1 cellular context compared by ENCODE assay signal in genomic region chr19:42529248-42529764, GRCh38.
TF ChIP-seq lines count a peak whose summit lies in the region.

No MANE protein-coding gene starts in this region.

TF ChIP-seq in HepG2, 621 proteins besides CTCF, POLR2A, EP300 and RAD21 (continued from another document and continues in another):
- peak; percentile 76; the same call in 1 of the 2 replicates for TF ChIP-seq ZNF142 (CRISPR knock-in tag; IDR thresholded peaks at IDR 0.05)
- TF ChIP-seq IKZF4 (CRISPR knock-in tag; IDR thresholded peaks at IDR 0.05; ENCODE audit: borderline replicate concordance, low read depth, not compliant biosample characterization): peak; percentile 56
- TF ChIP-seq ZNF570 (CRISPR knock-in tag; IDR thresholded peaks at IDR 0.05; ENCODE audit: borderline replicate concordance): no peak
- no peak for TF ChIP-seq LCORL (IDR thresholded peaks at IDR 0.05)
- peak; percentile 60; the same call in 1 of the 2 replicates for TF ChIP-seq LCORL (CRISPR knock-in tag; IDR thresholded peaks at IDR 0.05)
- peak; percentile 73 for TF ChIP-seq ETV5 (CRISPR knock-in tag; IDR thresholded peaks at IDR 0.05; ENCODE audit: borderline replicate concordance)
- TF ChIP-seq NFKB2 (CRISPR knock-in tag; IDR thresholded peaks at IDR 0.05; ENCODE audit: borderline replicate concordance): peak; percentile 59; the same call in 1 of the 2 replicates
- no peak for TF ChIP-seq ZNF441 (CRISPR knock-in tag; IDR thresholded peaks at IDR 0.05; ENCODE audit: borderline replicate concordance)
- TF ChIP-seq NFIB (CRISPR knock-in tag; IDR thresholded peaks at IDR 0.05; ENCODE audit: borderline replicate concordance): no peak
- TF ChIP-seq ZNF839 (CRISPR knock-in tag; IDR thresholded peaks at IDR 0.05; ENCODE audit: borderline replicate concordance): no peak
- no peak for TF ChIP-seq SOX6 (IDR thresholded peaks at IDR 0.05)
- TF ChIP-seq SOX6 (CRISPR knock-in tag; IDR thresholded peaks at IDR 0.05): peak; percentile 59
- no peak for TF ChIP-seq ZNF407 (CRISPR knock-in tag; IDR thresholded peaks at IDR 0.05; ENCODE audit: not compliant biosample characterization)
- no peak for TF ChIP-seq AHR (CRISPR knock-in tag; IDR thresholded peaks at IDR 0.05)
- TF ChIP-seq CHCHD3 (CRISPR knock-in tag; IDR thresholded peaks at IDR 0.05): no peak
- no peak for TF ChIP-seq REXO4 (CRISPR knock-in tag; IDR thresholded peaks at IDR 0.05; ENCODE audit: borderline replicate concordance)
- peak; percentile 24; the same call in 1 of the 2 replicates for TF ChIP-seq TFDP2 (CRISPR knock-in tag; IDR thresholded peaks at IDR 0.05)
- no peak for TF ChIP-seq ZSCAN12 (CRISPR knock-in tag; IDR thresholded peaks at IDR 0.05)
- peak; percentile 36; the same call in 1 of the 2 replicates for TF ChIP-seq SP5 (CRISPR knock-in tag; IDR thresholded peaks at IDR 0.05; ENCODE audit: borderline replicate concordance, low read depth)
- TF ChIP-seq HOXA7 (CRISPR knock-in tag; IDR thresholded peaks at IDR 0.05): no peak
- TF ChIP-seq MED1 (CRISPR knock-in tag; IDR thresholded peaks at IDR 0.05): peak; percentile 57
- peak; percentile 48; the same call in 1 of the 2 replicates for TF ChIP-seq ZBTB33 (CRISPR knock-in tag; IDR thresholded peaks at IDR 0.05)
- no peak for TF ChIP-seq SP2 (CRISPR knock-in tag; IDR thresholded peaks at IDR 0.05)
- TF ChIP-seq MEIS2 (CRISPR knock-in tag; IDR thresholded peaks at IDR 0.05): peak; percentile 56; the same call in 1 of the 2 replicates
- TF ChIP-seq TFE3 (CRISPR knock-in tag; IDR thresholded peaks at IDR 0.05): 0 out of 2 replicates have a peak, but pooled peaks have one; percentile 29
- TF ChIP-seq MIXL1 (CRISPR knock-in tag; IDR thresholded peaks at IDR 0.05): peak; percentile 42; the same call in 1 of the 2 replicates
- 0 out of 2 replicates have a peak, but pooled peaks have one; percentile 28 for TF ChIP-seq MED13 (CRISPR knock-in tag; IDR thresholded peaks at IDR 0.05)
- peak; percentile 75 for TF ChIP-seq ZNF781 (CRISPR knock-in tag; IDR thresholded peaks at IDR 0.05; ENCODE audit: borderline replicate concordance, not compliant biosample characterization)
- TF ChIP-seq ZNF547 (CRISPR knock-in tag; IDR thresholded peaks at IDR 0.05): peak; percentile 2; the same call in 1 of the 2 replicates
- no peak for TF ChIP-seq GLI4 (CRISPR knock-in tag; IDR thresholded peaks at IDR 0.05; ENCODE audit: borderline replicate concordance)
- TF ChIP-seq ZNF609 (CRISPR knock-in tag; IDR thresholded peaks at IDR 0.05; ENCODE audit: borderline replicate concordance): 0 out of 2 replicates have a peak, but pooled peaks have one; percentile 17
- TF ChIP-seq KDM2A (CRISPR knock-in tag; IDR thresholded peaks at IDR 0.05; ENCODE audit: borderline replicate concordance, low read depth): no peak
- no peak for TF ChIP-seq ZNF24 (IDR thresholded peaks at IDR 0.05)
- peak; percentile 33; the same call in 1 of the 2 replicates for TF ChIP-seq ZSCAN21 (CRISPR knock-in tag; IDR thresholded peaks at IDR 0.05; ENCODE audit: borderline replicate concordance)
